ENCODE assay signal across 26 cellular contexts in the genomic region with DNA sequence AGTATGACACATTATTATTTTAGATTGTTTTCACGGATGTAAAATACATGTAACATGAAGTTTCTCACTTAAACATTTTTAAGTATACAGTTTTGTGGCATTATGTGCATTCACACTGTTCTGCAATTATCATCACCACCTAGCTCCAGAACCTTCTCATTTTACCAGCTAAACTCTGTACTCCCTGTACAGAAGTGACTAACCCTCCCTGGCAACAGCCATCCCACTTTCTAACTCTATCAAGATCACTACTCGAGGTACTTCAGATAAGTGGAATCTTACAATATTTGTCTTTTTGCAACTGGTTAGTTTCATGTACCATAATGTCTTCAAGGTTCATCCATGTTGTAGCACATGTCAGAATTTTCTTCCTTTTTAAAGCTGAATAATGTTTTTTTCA.
"Had no signal": no experiment of that assay in that cellular context is flagged by ENCODE, and none has a peak within 500 bp of the region (broad histone marks: within the 10 kb centered on the region; RNA-seq: fewer than 3 reads in every experiment).

No MANE protein-coding gene starts in this region.

- H3K27me3 ChIP-seq: stomach, testis, thyroid gland, upper lobe of left lung, uterus, vagina had no signal

- ATAC-seq: stimulated activated effector memory CD8-positive, alpha-beta T cell treated with anti-CD3 and anti-CD28 coated beads, Interleukin-12 subunit alpha, Interleukin-12 subunit beta, amount 100 ng/mL, for 72 hours; stimulated activated memory B cell treated with anti-CD40 and anti-IgM and Interleukin-4, amounts not matched to agents 10 μg/mL and 1 μg/mL and 100 μg/mL, for 72 hours; stimulated activated naive B cell treated with anti-CD40 and anti-IgM and Interleukin-4, amounts not matched to agents 10 μg/mL and 1 μg/mL and 100 μg/mL, for 72 hours; stimulated activated naive CD8-positive, alpha-beta T cell treated with anti-CD3 and anti-CD28 coated beads, Interleukin-15, amount 100 ng/mL, for 72 hours; stimulated activated naive CD8-positive, alpha-beta T cell treated with anti-CD3 and anti-CD28 coated beads, Interleukin-15, Interleukin-2, amounts not matched to agents 100 U/mL and 50 U/mL, for 24 hours; upper lobe of right lung had no signal

- H3K4me3 ChIP-seq: stomach, suprapubic skin, testis, thoracic aorta, thyroid gland, tibial artery, tibial nerve, transverse colon, upper lobe of left lung, upper lobe of right lung, uterus, vagina had no signal

- DNase-seq: stimulated activated CD4-positive, alpha-beta T cell treated with anti-CD3 and anti-CD28 coated beads, Interleukin-2, amount 100 ng/mL, for 48 hours; stimulated activated CD4-positive, alpha-beta T cell treated with anti-CD3 and anti-CD28 coated beads, Interleukin-4, amount 100 ng/mL, for 1 hour; stimulated activated CD4-positive, alpha-beta T cell treated with anti-CD3 and anti-CD28 coated beads, Interleukin-4, amount 100 ng/mL, for 24 hours; stimulated activated CD4-positive, alpha-beta T cell treated with anti-CD3 and anti-CD28 coated beads, Interleukin-4, amount 100 ng/mL, for 4 hours; stimulated activated CD8-positive, alpha-beta memory T cell treated with anti-CD3 and anti-CD28 coated beads, Interleukin-4, amount 100 ng/mL, for 48 hours; stimulated activated naive B cell treated with anti-CD40 and anti-IgM and Interleukin-4, amounts not matched to agents 10 μg/mL and 1 μg/mL and 100 μg/mL, for 72 hours; stimulated activated naive CD4-positive, alpha-beta T cell; stimulated activated naive CD4-positive, alpha-beta T cell treated with Interleukin-2 at 50 U/mL for 16 hours; stimulated activated naive CD8-positive, alpha-beta T cell treated with anti-CD3 and anti-CD28 coated beads, Interleukin-15, amount 100 ng/mL, for 72 hours; stimulated activated naive CD8-positive, alpha-beta T cell treated with anti-CD3 and anti-CD28 coated beads, Interleukin-15, Interleukin-2, amounts not matched to agents 100 U/mL and 50 U/mL, for 24 hours; stomach; substantia nigra; testis; thyroid gland; tibial artery; transverse colon; trophoblast cell; upper lobe of left lung; upper lobe of right lung; uterus had no signal

- H3K27ac ChIP-seq: stomach, suprapubic skin, testis, thoracic aorta, thyroid gland, tibial artery, tibial nerve, transverse colon, upper lobe of left lung, upper lobe of right lung, uterus, vagina had no signal

- H3K9me3 ChIP-seq: stomach, suprapubic skin, testis, thoracic aorta, thyroid gland, tibial artery, tibial nerve, transverse colon, upper lobe of left lung, upper lobe of right lung, uterus, vagina had no signal

- H3K36me3 ChIP-seq: stomach, suprapubic skin, thoracic aorta, thyroid gland, tibial artery, tibial nerve, transverse colon, upper lobe of left lung, upper lobe of right lung, uterus, vagina had no signal

- H3K4me1 ChIP-seq: stomach, suprapubic skin, thyroid gland, tibial artery, tibial nerve, transverse colon, upper lobe of left lung, upper lobe of right lung, uterus, vagina had no signal
